24 cellular contexts compared by ENCODE assay signal in the genomic region with DNA sequence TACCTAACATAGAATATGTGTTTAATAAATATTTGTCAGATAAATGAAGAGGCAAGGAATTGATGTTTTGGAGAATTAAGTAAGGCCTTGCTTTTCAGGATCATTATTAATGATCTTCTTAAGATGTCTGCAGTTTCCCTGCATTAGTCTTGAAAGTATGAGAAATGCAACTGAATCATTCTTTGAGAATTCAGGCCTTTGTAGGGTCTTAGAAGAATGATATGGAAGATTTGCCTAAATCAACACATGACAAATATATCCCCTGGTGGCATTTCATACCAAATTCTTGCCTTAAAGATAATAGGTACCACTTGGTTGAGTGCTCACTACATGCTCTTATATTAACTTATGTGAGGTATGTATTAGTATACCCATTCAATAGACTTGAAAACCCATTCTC.
"Had no signal": no experiment of that assay in that cellular context is flagged by ENCODE, and none has a peak within 500 bp of the region (broad histone marks: within the 10 kb centered on the region; RNA-seq: fewer than 3 reads in every experiment).

No MANE protein-coding gene starts in this region.

- H3K4me1 Mint-ChIP-seq: activated B cell treated with CpG ODN at 0.5 μM for 24 hours; activated naive CD4-positive, alpha-beta T cell treated with anti-CD3 and anti-CD28 coated beads, Interleukin-2, amount 50 U/mL, for 24 hours; activated T-helper 17 cell treated with anti-CD3 and anti-CD28 coated beads, Interleukin-2, amount 50 U/mL, for 72 hours; brain; mesothelial cell of epicardium had no signal

- H3K27ac Mint-ChIP-seq: activated B cell treated with CpG ODN at 0.5 μM for 24 hours; activated CD8-positive, alpha-beta T cell treated with anti-CD3 and anti-CD28 coated beads for 36 hours; activated naive CD4-positive, alpha-beta T cell treated with anti-CD3 and anti-CD28 coated beads, Interleukin-2, amount 50 U/mL, for 24 hours; activated T-helper 17 cell treated with anti-CD3 and anti-CD28 coated beads, Interleukin-2, amount 50 U/mL, for 72 hours; brain; effector memory CD8-positive, alpha-beta T cell; mesothelial cell of epicardium; naive thymus-derived CD4-positive, alpha-beta T cell had no signal

- H3K79me2 ChIP-seq: hepatocyte, parathyroid adenoma had no signal

- H3K27me3 ChIP-seq: gastroesophageal sphincter, hepatocyte, right atrium auricular region, tibial nerve had no signal

- DNase-seq: activated B cell treated with CpG ODN at 0.5 μM for 24 hours; activated CD4-positive, alpha-beta T cell treated with anti-CD3 and anti-CD28 coated beads, Interleukin-2, amount 50 U/mL, for 1 hour; activated CD8-positive, alpha-beta T cell treated with anti-CD3 and anti-CD28 coated beads for 36 hours; activated T-cell treated with anti-CD3 and anti-CD28 coated beads, Interleukin-2, amount 50 U/mL, for 4 hours; effector memory CD8-positive, alpha-beta T cell; erythroblast; left colon; mammary epithelial cell; naive thymus-derived CD4-positive, alpha-beta T cell; nucleus accumbens; stimulated activated CD4-positive, alpha-beta T cell treated with anti-CD3 and anti-CD28 coated beads, Interleukin-2, amount 100 ng/mL, for 48 hours; stimulated activated naive CD4-positive, alpha-beta T cell treated with Interleukin-2 at 50 U/mL for 16 hours; T-helper 2 cell had no signal

- H3K27me3 Mint-ChIP-seq: activated naive CD4-positive, alpha-beta T cell treated with anti-CD3 and anti-CD28 coated beads, Interleukin-2, amount 50 U/mL, for 24 hours had no signal

- H3K4me3 Mint-ChIP-seq: activated B cell treated with CpG ODN at 0.5 μM for 24 hours; activated CD8-positive, alpha-beta T cell treated with anti-CD3 and anti-CD28 coated beads for 36 hours; activated naive CD4-positive, alpha-beta T cell treated with anti-CD3 and anti-CD28 coated beads, Interleukin-2, amount 50 U/mL, for 24 hours; activated T-cell treated with anti-CD3 and anti-CD28 coated beads, Interleukin-2, amount 50 U/mL, for 4 hours; activated T-helper 17 cell treated with anti-CD3 and anti-CD28 coated beads, Interleukin-2, amount 50 U/mL, for 72 hours; brain; effector memory CD8-positive, alpha-beta T cell; mesothelial cell of epicardium; naive thymus-derived CD4-positive, alpha-beta T cell; neural crest cell had no signal

- H2AFZ ChIP-seq: hepatocyte, parathyroid adenoma had no signal

- H3K9me3 ChIP-seq: gastroesophageal sphincter, right atrium auricular region, tibial nerve had no signal

- H3K4me2 ChIP-seq: hepatocyte had no signal

- H3K36me3 ChIP-seq: gastroesophageal sphincter, right atrium auricular region, tibial nerve had no signal

- ATAC-seq: activated CD8-positive, alpha-beta T cell treated with anti-CD3 and anti-CD28 coated beads for 36 hours; activated T-cell treated with anti-CD3 and anti-CD28 coated beads, Interleukin-2, amount 50 U/mL, for 4 hours; activated T-helper 17 cell treated with anti-CD3 and anti-CD28 coated beads, Interleukin-2, amount 50 U/mL, for 72 hours; effector memory CD8-positive, alpha-beta T cell; gastroesophageal sphincter; left colon; naive thymus-derived CD4-positive, alpha-beta T cell had no signal

- H3K27ac ChIP-seq: coronary artery, gastroesophageal sphincter, hepatocyte, parathyroid adenoma, right atrium auricular region, tibial nerve had no signal

- H3K9me3 Mint-ChIP-seq: activated B cell treated with CpG ODN at 0.5 μM for 24 hours; activated CD8-positive, alpha-beta T cell treated with anti-CD3 and anti-CD28 coated beads for 36 hours; activated naive CD4-positive, alpha-beta T cell treated with anti-CD3 and anti-CD28 coated beads, Interleukin-2, amount 50 U/mL, for 24 hours; activated T-cell treated with anti-CD3 and anti-CD28 coated beads, Interleukin-2, amount 50 U/mL, for 4 hours; activated T-helper 17 cell treated with anti-CD3 and anti-CD28 coated beads, Interleukin-2, amount 50 U/mL, for 72 hours; brain; effector memory CD8-positive, alpha-beta T cell; mesothelial cell of epicardium; naive thymus-derived CD4-positive, alpha-beta T cell; neural crest cell had no signal

- H3K9ac ChIP-seq: parathyroid adenoma had no signal

- H3K36me3 Mint-ChIP-seq: activated naive CD4-positive, alpha-beta T cell treated with anti-CD3 and anti-CD28 coated beads, Interleukin-2, amount 50 U/mL, for 24 hours; brain; mesothelial cell of epicardium; naive thymus-derived CD4-positive, alpha-beta T cell had no signal

- H3K4me1 ChIP-seq: gastroesophageal sphincter, parathyroid adenoma, right atrium auricular region had no signal

- H3K4me3 ChIP-seq: coronary artery, gastroesophageal sphincter, hepatocyte, right atrium auricular region, tibial nerve had no signal
